In the genomic region with DNA sequence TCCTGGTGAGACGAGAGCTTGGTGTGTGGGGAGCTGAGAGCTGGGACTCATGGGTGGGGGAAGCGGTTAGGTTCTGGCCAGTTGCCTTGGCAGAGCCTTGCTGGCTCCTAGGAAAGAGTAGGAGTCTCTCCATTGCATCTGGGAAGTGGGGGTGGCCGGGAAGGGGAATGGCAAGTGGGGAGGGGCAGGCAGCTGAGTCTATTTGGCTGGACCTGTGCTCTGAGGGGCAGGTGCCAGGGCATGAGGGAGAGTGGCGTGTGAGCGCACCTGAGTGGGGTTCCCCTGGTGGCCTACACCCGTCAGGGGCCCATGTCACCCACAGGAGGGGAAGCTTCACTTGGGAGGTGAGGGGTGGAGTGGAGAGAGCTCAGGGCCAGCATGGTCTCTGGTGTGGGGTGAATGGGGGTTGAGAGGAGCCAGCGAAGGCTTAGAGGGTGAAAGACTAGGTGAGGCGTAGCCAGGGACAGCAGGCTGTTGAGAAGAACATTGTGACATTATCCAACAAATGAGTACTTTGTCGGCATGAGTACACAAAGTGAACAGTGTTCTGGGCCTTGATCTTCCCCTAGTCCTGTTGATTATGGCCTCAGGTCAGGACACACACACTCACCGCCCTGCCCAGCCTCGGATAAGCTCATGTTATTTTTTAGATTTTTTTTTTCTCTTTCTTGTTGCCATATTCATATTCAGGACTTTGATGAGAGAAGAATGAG, we compare ENCODE assay signal across 17 cellular contexts. TPM values are rescaled to one million over a fixed set of nuclear protein-coding genes. Genes with fewer than 3 reads are reported as not detected.
DNase-seq lines count a peak whose midpoint lies in the region; ATAC-seq and TF ChIP-seq lines count a peak whose summit lies in the region.
"Had no signal": no experiment of that assay in that cellular context is flagged by ENCODE, and none has a peak within 500 bp of the region (broad histone marks: within the 10 kb centered on the region; RNA-seq: fewer than 3 reads in every experiment).

No MANE protein-coding gene starts in this region.

- TF ChIP-seq CTCF in natural killer cell (IDR thresholded peaks at IDR 0.05) (no peak), omental fat pad (IDR thresholded peaks at IDR 0.05) (no peak), prostate gland (IDR thresholded peaks at IDR 0.05) (no peak), GM13977 (IDR thresholded peaks at IDR 0.05; ENCODE audit: extremely low read depth, insufficient read depth, missing control alignments) (no peak)

- peak; percentile 13 to 52 for ATAC-seq in natural killer cell treated with Interleukin-12 subunit alpha and Interleukin-12 subunit beta and Interleukin-15 and Interleukin-18, amount 100 ng/mL, for 72 hours
- ATAC-seq in natural killer cell (no peak), omental fat pad (ENCODE audit: low FRiP score) (peak; percentile 59), HG02759 (IDR thresholded peaks at IDR 0.05; ENCODE audit: unreplicated experiment) (no peak), GM21619 (IDR thresholded peaks at IDR 0.05; ENCODE audit: unreplicated experiment) (no peak)
- ATAC-seq: body of pancreas; stimulated activated naive CD8-positive, alpha-beta T cell treated with anti-CD3 and anti-CD28 coated beads, Interleukin-15, amount 100 ng/mL, for 72 hours had no signal

- in situ Hi-C loops in GM13977 (cut with MboI; ENCODE audit: low pct_unique_long_range_greater_than_20kb, low sequenced_read_pairs, unreplicated experiment), result no loop called here

- no peak overlapping the region for H3K27ac ChIP-seq in prostate gland
- H3K27ac ChIP-seq: body of pancreas, Peyer's patch had no signal

- H3K4me1 ChIP-seq in prostate gland (replicated peaks), result no peaks in the 10 kb centered on the region
- H3K4me1 ChIP-seq: body of pancreas had no signal

- H3K27me3 ChIP-seq in prostate gland (replicated peaks; ENCODE audit: insufficient read depth), result no peaks in the 10 kb centered on the region
- H3K27me3 ChIP-seq: body of pancreas, MG63, Peyer's patch had no signal

- H3K4me3 Mint-ChIP-seq in natural killer cell treated with Interleukin-12 subunit alpha and Interleukin-12 subunit beta and Interleukin-15 and Interleukin-18, amount 100 ng/mL, for 72 hours, result no peak overlapping the region
- no peak overlapping the region for H3K4me3 Mint-ChIP-seq in natural killer cell
- H3K4me3 Mint-ChIP-seq: activated CD4-positive, alpha-beta T cell treated with anti-CD3 and anti-CD28 coated beads, Interleukin-2, amount 10 ng/mL, durations not matched to agents 24 days and 14 days; activated naive CD8-positive, alpha-beta T cell; stimulated activated naive CD8-positive, alpha-beta T cell treated with anti-CD3 and anti-CD28 coated beads, Interleukin-15, amount 100 ng/mL, for 72 hours had no signal

- 74% methylated on average over 11 of the region's 11 CpGs for WGBS in prostate gland

- no peak overlapping the region for H3K27ac Mint-ChIP-seq in natural killer cell treated with Interleukin-12 subunit alpha and Interleukin-12 subunit beta and Interleukin-15 and Interleukin-18, amount 100 ng/mL, for 72 hours
- H3K27ac Mint-ChIP-seq in natural killer cell, result peak overlapping the region in 1 of 2 donors; percentile 70
- H3K27ac Mint-ChIP-seq: activated CD4-positive, alpha-beta T cell treated with anti-CD3 and anti-CD28 coated beads, Interleukin-2, amount 10 ng/mL, durations not matched to agents 24 days and 14 days; activated naive CD8-positive, alpha-beta T cell had no signal

- no peaks in the 10 kb centered on the region for H3K27me3 Mint-ChIP-seq in natural killer cell treated with Interleukin-12 subunit alpha and Interleukin-12 subunit beta and Interleukin-15 and Interleukin-18, amount 100 ng/mL, for 72 hours
- no peaks in the 10 kb centered on the region for H3K27me3 Mint-ChIP-seq in natural killer cell (ENCODE audit: low read depth in 2 of 2)
- H3K27me3 Mint-ChIP-seq: activated CD4-positive, alpha-beta T cell treated with anti-CD3 and anti-CD28 coated beads, Interleukin-2, amount 10 ng/mL, durations not matched to agents 24 days and 14 days; activated naive CD8-positive, alpha-beta T cell; stimulated activated naive CD8-positive, alpha-beta T cell treated with anti-CD3 and anti-CD28 coated beads, Interleukin-15, amount 100 ng/mL, for 72 hours had no signal

- no peak for TF ChIP-seq POLR2A in prostate gland (IDR thresholded peaks at IDR 0.05)

- DNase-seq in natural killer cell treated with Interleukin-12 subunit alpha and Interleukin-12 subunit beta and Interleukin-15 and Interleukin-18, amount 100 ng/mL, for 72 hours (ENCODE audit: low spot score), result no peak
- DNase-seq in natural killer cell, result no peak
- peak; percentile 35 for DNase-seq in foreskin melanocyte
- no peak for DNase-seq in omental fat pad (ENCODE audit: low spot score)
- DNase-seq in prostate gland (ENCODE audit: low spot score), result no peak
- DNase-seq in GM13977 (ENCODE audit: low spot score), result no peak
- DNase-seq: activated CD4-positive, alpha-beta T cell treated with anti-CD3 and anti-CD28 coated beads, Interleukin-2, amount 10 ng/mL, durations not matched to agents 24 days and 14 days; body of pancreas; GOT3; MG63; NCI-H1436 treated with DMSO at 0.1 percent for 48 hours; Peyer's patch; stimulated activated naive CD8-positive, alpha-beta T cell treated with anti-CD3 and anti-CD28 coated beads, Interleukin-15, amount 100 ng/mL, for 72 hours; SW 1271 had no signal

- H3K4me1 Mint-ChIP-seq in natural killer cell treated with Interleukin-12 subunit alpha and Interleukin-12 subunit beta and Interleukin-15 and Interleukin-18, amount 100 ng/mL, for 72 hours (ENCODE audit: low read depth in 2 of 2), result peaks cover 14 to 37% of the 10 kb centered on the region in 2 donors
- peaks cover 35 to 40% of the 10 kb centered on the region in 2 donors for H3K4me1 Mint-ChIP-seq in natural killer cell

- peaks cover 4% of the 10 kb centered on the region for H3K36me3 Mint-ChIP-seq in natural killer cell treated with Interleukin-12 subunit alpha and Interleukin-12 subunit beta and Interleukin-15 and Interleukin-18, amount 100 ng/mL, for 72 hours
- H3K36me3 Mint-ChIP-seq in natural killer cell, result no peaks in the 10 kb centered on the region

- no peaks in the 10 kb centered on the region for H3K36me3 ChIP-seq in prostate gland

- H3K4me3 ChIP-seq in prostate gland, result no peak overlapping the region
- H3K4me3 ChIP-seq: body of pancreas, MG63, Peyer's patch had no signal

- intact Hi-C loops in natural killer cell (cut with micrococcal nuclease), result no loop called here
- intact Hi-C loops in prostate gland (cut with DNase I), result no loop called here

- H3K9me3 Mint-ChIP-seq in natural killer cell treated with Interleukin-12 subunit alpha and Interleukin-12 subunit beta and Interleukin-15 and Interleukin-18, amount 100 ng/mL, for 72 hours, result no peaks in the 10 kb centered on the region
- H3K9me3 Mint-ChIP-seq in natural killer cell, result no peaks in the 10 kb centered on the region
- H3K9me3 Mint-ChIP-seq: activated CD4-positive, alpha-beta T cell treated with anti-CD3 and anti-CD28 coated beads, Interleukin-2, amount 10 ng/mL, durations not matched to agents 24 days and 14 days; stimulated activated naive CD8-positive, alpha-beta T cell treated with anti-CD3 and anti-CD28 coated beads, Interleukin-15, amount 100 ng/mL, for 72 hours had no signal

- H3K9me3 ChIP-seq in prostate gland, result no peaks in the 10 kb centered on the region
- H3K9me3 ChIP-seq: body of pancreas, MG63, Peyer's patch had no signal

RNA-seq across cellular contexts. Expression of a gene that starts 59.8 kb away (rescaled TPM):
- total RNA-seq in natural killer cell treated with Interleukin-12 subunit alpha and Interleukin-12 subunit beta and Interleukin-15 and Interleukin-18, amount 100 ng/mL, for 72 hours, result 10 to 100 TPM; 19.9 to 28.0 TPM
- total RNA-seq in natural killer cell (10 to 100 TPM; 37.8 to 55.6 (median 39.9) TPM), omental fat pad (10 to 100 TPM; 16.8 to 35.0 (median 22.2) TPM), prostate gland (10 to 100 TPM; 28.8 to 45.0 TPM)

Comparison
In these comparisons a context has a peak if more than half of its experiments do, and no peak if none do; other contexts are left out.
1. ATAC-seq: peak in natural killer cell treated with Interleukin-12 subunit alpha and Interleukin-12 subunit beta and Interleukin-15 and Interleukin-18, amount 100 ng/mL, for 72 hours (2 of 2) and omental fat pad (single experiment); none in natural killer cell (0 of 3), HG02759 (single experiment) and GM21619 (single experiment).